In genomic region chr7:141551773-141552162, GRCh38 we compare ENCODE assay signal across 1 cellular context.
TF ChIP-seq lines count a peak whose summit lies in the region.

No MANE protein-coding gene starts in this region.

TF ChIP-seq in GM23338, 12 proteins besides CTCF, POLR2A, EP300 and RAD21 (continued from another document):
- TF ChIP-seq ZNF462 (CRISPR knock-in tag; IDR thresholded peaks at IDR 0.05) = no peak
- no peak for TF ChIP-seq POLR2AphosphoS5 (IDR thresholded peaks at IDR 0.05; ENCODE audit: low read depth)
- TF ChIP-seq EZH2phosphoT487 (IDR thresholded peaks at IDR 0.05; ENCODE audit: unreplicated experiment) = no peak
- no peak for TF ChIP-seq ZNF331 (CRISPR knock-in tag; IDR thresholded peaks at IDR 0.05; ENCODE audit: low read depth)
- no peak for TF ChIP-seq CREB1 (CRISPR knock-in tag; IDR thresholded peaks at IDR 0.05; ENCODE audit: low read depth)
- no peak for TF ChIP-seq JUNB (IDR thresholded peaks at IDR 0.05; ENCODE audit: unreplicated experiment)
- no peak for TF ChIP-seq EZH2 (IDR thresholded peaks at IDR 0.05; ENCODE audit: low read depth, unreplicated experiment)
